In genomic region chr1:81377406-81377805, GRCh38 we compare ENCODE assay signal across 23 cellular contexts.
DNase-seq lines count a peak whose midpoint lies in the region; ATAC-seq, FAIRE-seq and TF ChIP-seq lines count a peak whose summit lies in the region.
"Had no signal": no experiment of that assay in that cellular context is flagged by ENCODE, and none has a peak within 500 bp of the region (broad histone marks: within the 10 kb centered on the region; RNA-seq: fewer than 3 reads in every experiment).

No MANE protein-coding gene starts in this region.

- no peaks in the 10 kb centered on the region for H3K9me3 Mint-ChIP-seq in neural progenitor cell
- H3K9me3 Mint-ChIP-seq: activated T-helper 17 cell treated with anti-CD3 and anti-CD28 coated beads, Interleukin-2, amount 50 U/mL, for 72 hours; T-helper 2 cell treated with Interferon-gamma antibody and Interleukin-4, amounts not matched to agents 5 μg/mL and 100 μg/mL, for 36 hours had no signal

- H2AFZ ChIP-seq in H1 (ENCODE audit: low read length), result no peak overlapping the region
- no peak overlapping the region for H2AFZ ChIP-seq in neural progenitor cell (replicated peaks)
- H2AFZ ChIP-seq in mesenchymal stem cell (ENCODE audit: low read depth, low read length), result no peak overlapping the region
- H2AFZ ChIP-seq: GM23248 had no signal

- no peak overlapping the region for H4K5ac ChIP-seq in H1 (ENCODE audit: insufficient read length, low read depth, low read length)

- H3K9me3 ChIP-seq in H1 (ENCODE audit: insufficient read depth in 2 of 2, low read depth in 1 of 2, low read length in 1 of 2) (no peaks in the 10 kb centered on the region), neural progenitor cell (ENCODE audit: low read depth) (no peaks in the 10 kb centered on the region), mesenchymal stem cell (ENCODE audit: control insufficient read depth, low read length) (no peaks in the 10 kb centered on the region)
- H3K9me3 ChIP-seq: right atrium auricular region had no signal

- no peak overlapping the region for H3K9ac ChIP-seq in H1 (replicated peaks in 1 of 4; ENCODE audit: extremely low read depth in 1 of 4, low read depth in 3 of 4, low read length in 3 of 4)
- H3K9ac ChIP-seq in neural progenitor cell, result no peak overlapping the region
- H3K9ac ChIP-seq in mesenchymal stem cell (ENCODE audit: low read length), result no peak overlapping the region
- H3K9ac ChIP-seq: GM23248 had no signal

- H2BK12ac ChIP-seq in H1 (ENCODE audit: low read depth, low read length) (no peak overlapping the region), mesenchymal stem cell (ENCODE audit: low read length in 2 of 2) (no peak overlapping the region)

- H3K4me3 ChIP-seq in H1 (ENCODE audit: extremely low read depth in 1 of 4, insufficient read depth in 2 of 4, low read depth in 3 of 4, low read length in 4 of 4) (no peak overlapping the region), neural progenitor cell (no peak overlapping the region), mesenchymal stem cell (ENCODE audit: insufficient read depth in 1 of 2, low read depth in 1 of 2, low read length in 2 of 2) (no peak overlapping the region)
- H3K4me3 ChIP-seq: GM23248, right atrium auricular region had no signal

- peaks cover 8% of the 10 kb centered on the region for H3K36me3 Mint-ChIP-seq in neural progenitor cell
- H3K36me3 Mint-ChIP-seq: CD8-positive, alpha-beta memory T cell had no signal

- H4K8ac ChIP-seq in H1 (ENCODE audit: extremely low read depth, insufficient read depth, low read length) (no peak overlapping the region), mesenchymal stem cell (ENCODE audit: low read length) (no peak overlapping the region)

- H3K79me2 ChIP-seq in H1 (ENCODE audit: control insufficient read depth in 1 of 2, insufficient read depth in 2 of 2, low read length in 2 of 2) (no peaks in the 10 kb centered on the region), neural progenitor cell (ENCODE audit: low read depth) (no peaks in the 10 kb centered on the region)

- H3K18ac ChIP-seq in H1 (ENCODE audit: extremely low read depth, low read length) (no peak overlapping the region), mesenchymal stem cell (ENCODE audit: low read depth in 1 of 2, low read length in 2 of 2) (no peak overlapping the region)

- no peaks in the 10 kb centered on the region for H3K23me2 ChIP-seq in H1 (ENCODE audit: low read depth, low read length)

- H3K23ac ChIP-seq in H1 (ENCODE audit: insufficient read length), result no peak overlapping the region
- no peak overlapping the region for H3K23ac ChIP-seq in mesenchymal stem cell (ENCODE audit: low read length in 2 of 2)

- H3K4ac ChIP-seq in H1 (replicated peaks; ENCODE audit: insufficient read length, low read depth, low read length) (no peak overlapping the region), mesenchymal stem cell (ENCODE audit: low read depth in 1 of 2, low read length in 2 of 2) (no peak overlapping the region)

- TF ChIP-seq RAD21 in Ishikawa (IDR thresholded peaks at IDR 0.05; ENCODE audit: low read depth) (peak; percentile 43), H1 (IDR thresholded peaks at IDR 0.05 in 1 of 2, conservative IDR thresholded peaks at IDR 0.05 in 1 of 2; ENCODE audit: low read depth in 2 of 2, low read length in 2 of 2) (peak; percentile 79 to 89)

- 70% methylated on average over 3 of the region's 3 CpGs; no CpG with 5 or more reads in 1 of the 2 experiments for WGBS in H1 (ENCODE audit: extremely low coverage in 1 of 2, insufficient coverage in 1 of 2, insufficient read length in 1 of 2, insufficient replicate concordance in 2 of 2, low coverage in 1 of 2, low lambda C conversion rate in 2 of 2, missing lambda C conversion rate in 1 of 2), 2 experiments
- 95% methylated on average over 3 of the region's 3 CpGs for WGBS in mesenchymal stem cell

- peak; percentile 97 for FAIRE-seq in H1 (lab: Jason Lieb, UNC)
- FAIRE-seq: GM12892 had no signal

- H2BK20ac ChIP-seq in H1 (ENCODE audit: low read length), result no peak overlapping the region

- no peak overlapping the region for H3K4me3 Mint-ChIP-seq in neural progenitor cell
- H3K4me3 Mint-ChIP-seq: activated T-helper 17 cell treated with anti-CD3 and anti-CD28 coated beads, Interleukin-2, amount 50 U/mL, for 72 hours; CD8-positive, alpha-beta memory T cell; dendritic cell treated with granulocyte-macrophage colony-stimulating factor and Interleukin-4, amounts not matched to agents 40 ng/mL and 50 ng/mL, for 4 days; stimulated activated naive CD8-positive, alpha-beta T cell treated with anti-CD3 and anti-CD28 coated beads, Interleukin-15, Interleukin-2, amounts not matched to agents 100 ng/mL and 50 ng/mL, for 24 hours; T-helper 2 cell treated with Interferon-gamma antibody and Interleukin-4, amounts not matched to agents 5 μg/mL and 100 μg/mL, for 36 hours had no signal

- H2BK15ac ChIP-seq in H1 (ENCODE audit: low read length) (no peak overlapping the region), mesenchymal stem cell (ENCODE audit: low read depth, poor library complexity, severe bottlenecking) (no peak overlapping the region)

- CTCF ChIA-PET in H1 (lab: Charles Lee; ENCODE audit: partially characterized antibody), result interaction anchor here (1.1 to 2.4 kb wide), 4 partner anchors 11 to 181 kb away, joined by 3 to 11 read pairs (median 4); no protein-coding TSS in a partner anchor

- no peak overlapping the region for H3K27ac Mint-ChIP-seq in neural progenitor cell
- H3K27ac Mint-ChIP-seq: activated T-helper 17 cell treated with anti-CD3 and anti-CD28 coated beads, Interleukin-2, amount 50 U/mL, for 72 hours; CD8-positive, alpha-beta memory T cell; dendritic cell treated with granulocyte-macrophage colony-stimulating factor and Interleukin-4, amounts not matched to agents 40 ng/mL and 50 ng/mL, for 4 days; stimulated activated naive CD8-positive, alpha-beta T cell treated with anti-CD3 and anti-CD28 coated beads, Interleukin-15, Interleukin-2, amounts not matched to agents 100 ng/mL and 50 ng/mL, for 24 hours; T-helper 2 cell treated with Interferon-gamma antibody and Interleukin-4, amounts not matched to agents 5 μg/mL and 100 μg/mL, for 36 hours had no signal

- H3F3A ChIP-seq in neural progenitor cell (ENCODE audit: low read depth), result no peaks in the 10 kb centered on the region

- peaks cover 23% of the 10 kb centered on the region for H3K4me1 Mint-ChIP-seq in neural progenitor cell
- H3K4me1 Mint-ChIP-seq: activated T-helper 17 cell treated with anti-CD3 and anti-CD28 coated beads, Interleukin-2, amount 50 U/mL, for 72 hours; CD8-positive, alpha-beta memory T cell had no signal

- H3K36me3 ChIP-seq in H1 (ENCODE audit: control insufficient read depth in 2 of 4, insufficient read depth in 4 of 4, low read length in 3 of 4) (no peaks in the 10 kb centered on the region), neural progenitor cell (no peaks in the 10 kb centered on the region), mesenchymal stem cell (ENCODE audit: control insufficient read depth in 1 of 2, insufficient read depth in 2 of 2, low read depth in 1 of 2, low read length in 2 of 2) (no peaks in the 10 kb centered on the region)
- H3K36me3 ChIP-seq: brain microvascular endothelial cell, right atrium auricular region had no signal

- H2BK5ac ChIP-seq in H1 (ENCODE audit: low read depth, low read length) (no peak overlapping the region), mesenchymal stem cell (ENCODE audit: low read depth, low read length, poor library complexity, severe bottlenecking) (no peak overlapping the region)

- H3K14ac ChIP-seq in H1 (ENCODE audit: insufficient read length) (no peak overlapping the region), mesenchymal stem cell (ENCODE audit: low read length in 2 of 2) (no peak overlapping the region)

- H3K27me3 Mint-ChIP-seq in neural progenitor cell (ENCODE audit: insufficient read depth, low read depth), result peaks cover 2% of the 10 kb centered on the region
- H3K27me3 Mint-ChIP-seq: activated T-helper 17 cell treated with anti-CD3 and anti-CD28 coated beads, Interleukin-2, amount 50 U/mL, for 72 hours; CD8-positive, alpha-beta memory T cell; dendritic cell treated with granulocyte-macrophage colony-stimulating factor and Interleukin-4, amounts not matched to agents 40 ng/mL and 50 ng/mL, for 4 days; stimulated activated naive CD8-positive, alpha-beta T cell treated with anti-CD3 and anti-CD28 coated beads, Interleukin-15, Interleukin-2, amounts not matched to agents 100 ng/mL and 50 ng/mL, for 24 hours had no signal

- DNase-seq in NCI-H82 (lab: John Stamatoyannopoulos, UW) (peak; percentile 17), NCI-H82 treated with DMSO at 0.1 percent for 48 hours (lab: John Stamatoyannopoulos, UW; ENCODE audit: unreplicated experiment) (no peak), H1 (ENCODE audit: low read depth in 1 of 2, low spot score in 2 of 2) (no peak), neural progenitor cell (ENCODE audit: low spot score) (peak; percentile 32), mesenchymal stem cell (no peak), COLO668 (lab: John Stamatoyannopoulos, UW; ENCODE audit: unreplicated experiment) (no peak)
- DNase-seq: ACHN; activated CD4-positive, alpha-beta T cell treated with anti-CD3 and anti-CD28 coated beads for 1 hour; brain microvascular endothelial cell; CD8-positive, alpha-beta memory T cell; GM23248; islet precursor cell; KBM-7; NCI-H1105; NCI-H226 had no signal

- H2AK5ac ChIP-seq in H1 (ENCODE audit: low read depth, low read length) (no peak overlapping the region), mesenchymal stem cell (ENCODE audit: low read length, severe bottlenecking) (no peak overlapping the region)

- POLR2A ChIA-PET in H1 (lab: Charles Lee; ENCODE audit: partially characterized antibody), result no interaction called here

- H3K4me1 ChIP-seq in H1 (replicated peaks in 1 of 4; ENCODE audit: control insufficient read depth in 3 of 4, insufficient read depth in 4 of 4, low read length in 3 of 4), result peaks cover 0 to 5% (median 4%) of the 10 kb centered on the region in 4 experiments; a peak in 4 of 7 replicates
- H3K4me1 ChIP-seq in neural progenitor cell, result peaks cover 10% of the 10 kb centered on the region
- H3K4me1 ChIP-seq in mesenchymal stem cell (ENCODE audit: control insufficient read depth, insufficient read depth, low read depth, low read length), result no peaks in the 10 kb centered on the region

- no peak overlapping the region for H3K4me2 ChIP-seq in H1 (ENCODE audit: insufficient read depth in 1 of 2, low read depth in 2 of 2, low read length in 2 of 2)
- no peak overlapping the region for H3K4me2 ChIP-seq in neural progenitor cell
- H3K4me2 ChIP-seq in mesenchymal stem cell (ENCODE audit: low read length, poor library complexity, severe bottlenecking), result no peak overlapping the region

- H3K79me1 ChIP-seq in H1 (ENCODE audit: low read depth, low read length) (no peaks in the 10 kb centered on the region), mesenchymal stem cell (replicated peaks; ENCODE audit: low read length, poor library complexity, severe bottlenecking) (no peaks in the 10 kb centered on the region)

- H4K20me1 ChIP-seq in H1 (replicated peaks in 1 of 2; ENCODE audit: control insufficient read depth in 1 of 2, insufficient read depth in 2 of 2, low read length in 2 of 2) (no peaks in the 10 kb centered on the region), neural progenitor cell (ENCODE audit: low read depth) (no peaks in the 10 kb centered on the region)

- ATAC-seq in GM21825 (IDR thresholded peaks at IDR 0.05; ENCODE audit: unreplicated experiment), result no peak
- ATAC-seq: activated T-helper 17 cell treated with anti-CD3 and anti-CD28 coated beads, Interleukin-2, amount 50 U/mL, for 72 hours had no signal

- peak; percentile 25 to 66 (median 58) for TF ChIP-seq CTCF in H1 (IDR thresholded peaks at IDR 0.05; ENCODE audit: control extremely low read depth in 1 of 3, insufficient read depth in 1 of 3, low read depth in 1 of 3, low read length in 3 of 3)
- TF ChIP-seq CTCF in neural progenitor cell (IDR thresholded peaks at IDR 0.05), result peak; percentile 44

- TF ChIP-seq EP300 in Ishikawa (IDR thresholded peaks at IDR 0.05; ENCODE audit: borderline replicate concordance) (no peak), H1 (IDR thresholded peaks at IDR 0.05; ENCODE audit: borderline replicate concordance in 1 of 2, low read depth in 2 of 2, low read length in 2 of 2) (no peak)

- TF ChIP-seq POLR2A in H1 (IDR thresholded peaks at IDR 0.05; ENCODE audit: control extremely low read depth in 1 of 2, low read depth in 2 of 2, low read length in 2 of 2), result no peak

- H3K56ac ChIP-seq in H1 (replicated peaks; ENCODE audit: insufficient read length, low read depth, low read length), result no peak overlapping the region

- H3K27me3 ChIP-seq in H1 (replicated peaks in 1 of 4; ENCODE audit: control insufficient read depth in 3 of 4, extremely low read depth in 1 of 4, insufficient read depth in 3 of 4, low read length in 3 of 4) (no peaks in the 10 kb centered on the region), neural progenitor cell (no peaks in the 10 kb centered on the region), mesenchymal stem cell (ENCODE audit: control insufficient read depth in 1 of 2, insufficient read depth in 1 of 2, low read length in 2 of 2) (no peaks in the 10 kb centered on the region)
- H3K27me3 ChIP-seq: brain microvascular endothelial cell, right atrium auricular region had no signal

- no peak overlapping the region for H3K27ac ChIP-seq in H1 (ENCODE audit: low read depth, low read length)
- H3K27ac ChIP-seq in neural progenitor cell, result no peak overlapping the region
- H3K27ac ChIP-seq in mesenchymal stem cell (ENCODE audit: low read length, poor library complexity, severe bottlenecking), result no peak overlapping the region
- H3K27ac ChIP-seq: brain microvascular endothelial cell, GM23248, right atrium auricular region had no signal

- H4K91ac ChIP-seq in H1 (replicated peaks; ENCODE audit: insufficient read length, low read length) (no peak overlapping the region), mesenchymal stem cell (ENCODE audit: low read length) (no peak overlapping the region)

- H2BK120ac ChIP-seq in H1 (replicated peaks; ENCODE audit: low read depth, low read length) (no peak overlapping the region), mesenchymal stem cell (ENCODE audit: low read depth, low read length) (no peak overlapping the region)

Comparison
In these comparisons a context has a peak if more than half of its experiments do, and no peak if none do; other contexts are left out.
1. DNase-seq: peak in NCI-H82 (single experiment) and neural progenitor cell (single experiment); none in NCI-H82 treated with DMSO at 0.1 percent for 48 hours (single experiment), H1 (0 of 2), mesenchymal stem cell (single experiment) and COLO668 (single experiment).